Comparison of ENCODE assay signal across 2 cellular contexts in genomic region chr10:46236537-46236887, GRCh38.
TF ChIP-seq lines count a peak whose summit lies in the region.

No MANE protein-coding gene starts in this region.

TF ChIP-seq in IMR-90, 13 proteins besides CTCF, POLR2A, EP300 and RAD21:
- TF ChIP-seq NFE2L2 (IDR thresholded peaks at IDR 0.05; ENCODE audit: low read depth, low read length) (no peak), BHLHE40 (IDR thresholded peaks at IDR 0.05; ENCODE audit: low read depth, low read length) (no peak), RFX5 (IDR thresholded peaks at IDR 0.05; ENCODE audit: low read depth, low read length) (no peak), MXI1 (IDR thresholded peaks at IDR 0.05; ENCODE audit: borderline replicate concordance, low read depth, low read length) (no peak), ELK1 (IDR thresholded peaks at IDR 0.05; ENCODE audit: borderline replicate concordance, low read depth, low read length) (no peak), MAFK (IDR thresholded peaks at IDR 0.05; ENCODE audit: low read depth, low read length) (no peak), CHD1 (IDR thresholded peaks at IDR 0.05; ENCODE audit: low read depth, low read length) (no peak), MAZ (IDR thresholded peaks at IDR 0.05; ENCODE audit: borderline replicate concordance, low read depth, low read length) (no peak), FOS (IDR thresholded peaks at IDR 0.05; ENCODE audit: low read depth, low read length) (no peak), CEBPB (IDR thresholded peaks at IDR 0.05; ENCODE audit: low read depth, low read length) (no peak), SMC3 (IDR thresholded peaks at IDR 0.05; ENCODE audit: low read depth, low read length) (no peak), RCOR1 (IDR thresholded peaks at IDR 0.05; ENCODE audit: insufficient replicate concordance, low read length) (no peak), USF2 (IDR thresholded peaks at IDR 0.05; ENCODE audit: low read depth, low read length) (no peak)

TF ChIP-seq in H1, 55 proteins besides CTCF, POLR2A, EP300 and RAD21:
- TF ChIP-seq ZNF274 (IDR thresholded peaks at IDR 0.05; ENCODE audit: borderline replicate concordance, extremely low read depth, low read length) = no peak
- no peak for TF ChIP-seq HDAC2 (IDR thresholded peaks at IDR 0.05; ENCODE audit: borderline replicate concordance in 1 of 2, low read depth in 2 of 2, low read length in 2 of 2)
